In genomic region chr6:160768101-160768500, GRCh38 we compare ENCODE assay signal across 4 cellular contexts.
"Had no signal": no experiment of that assay in that cellular context is flagged by ENCODE, and none has a peak within 500 bp of the region (broad histone marks: within the 10 kb centered on the region; RNA-seq: fewer than 3 reads in every experiment).

No MANE protein-coding gene starts in this region.

- H3K9me3 ChIP-seq: mucosa of descending colon had no signal

- H3K36me3 Mint-ChIP-seq: stimulated activated effector memory CD8-positive, alpha-beta T cell treated with anti-CD3 and anti-CD28 coated beads, Interleukin-12 subunit alpha, Interleukin-12 subunit beta, amount 100 ng/mL, for 72 hours had no signal

- H3K36me3 ChIP-seq: cardiac muscle cell had no signal

- H3K9me3 Mint-ChIP-seq: stimulated activated effector memory CD8-positive, alpha-beta T cell treated with anti-CD3 and anti-CD28 coated beads, Interleukin-12 subunit alpha, Interleukin-12 subunit beta, amount 100 ng/mL, for 72 hours had no signal

- H3K27ac ChIP-seq: cardiac muscle cell, parathyroid adenoma had no signal

- H3K9ac ChIP-seq: parathyroid adenoma had no signal

- H3K27ac Mint-ChIP-seq: stimulated activated effector memory CD8-positive, alpha-beta T cell treated with anti-CD3 and anti-CD28 coated beads, Interleukin-12 subunit alpha, Interleukin-12 subunit beta, amount 100 ng/mL, for 72 hours had no signal

- H3K4me3 ChIP-seq: mucosa of descending colon had no signal

- H3K4me1 ChIP-seq: parathyroid adenoma had no signal
